In genomic region chr15:69812881-69813280, GRCh38 we compare ENCODE assay signal across 3 cellular contexts.
TF ChIP-seq lines count a peak whose summit lies in the region.

No MANE protein-coding gene starts in this region.

TF ChIP-seq in SK-N-SH, 30 proteins besides CTCF, POLR2A, EP300 and RAD21 (continued from another document):
- TF ChIP-seq, protein P1, sequence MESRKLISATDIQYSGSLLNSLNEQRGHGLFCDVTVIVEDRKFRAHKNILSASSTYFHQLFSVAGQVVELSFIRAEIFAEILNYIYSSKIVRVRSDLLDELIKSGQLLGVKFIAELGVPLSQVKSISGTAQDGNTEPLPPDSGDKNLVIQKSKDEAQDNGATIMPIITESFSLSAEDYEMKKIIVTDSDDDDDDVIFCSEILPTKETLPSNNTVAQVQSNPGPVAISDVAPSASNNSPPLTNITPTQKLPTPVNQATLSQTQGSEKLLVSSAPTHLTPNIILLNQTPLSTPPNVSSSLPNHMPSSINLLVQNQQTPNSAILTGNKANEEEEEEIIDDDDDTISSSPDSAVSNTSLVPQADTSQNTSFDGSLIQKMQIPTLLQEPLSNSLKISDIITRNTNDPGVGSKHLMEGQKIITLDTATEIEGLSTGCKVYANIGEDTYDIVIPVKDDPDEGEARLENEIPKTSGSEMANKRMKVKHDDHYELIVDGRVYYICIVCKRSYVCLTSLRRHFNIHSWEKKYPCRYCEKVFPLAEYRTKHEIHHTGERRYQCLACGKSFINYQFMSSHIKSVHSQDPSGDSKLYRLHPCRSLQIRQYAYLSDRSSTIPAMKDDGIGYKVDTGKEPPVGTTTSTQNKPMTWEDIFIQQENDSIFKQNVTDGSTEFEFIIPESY (IDR thresholded peaks at IDR 0.05; ENCODE audit: borderline replicate concordance, low read depth) = no peak

TF ChIP-seq in SK-N-SH treated with all-trans-retinoic acid at 6 μM for 48 hours, 23 proteins besides CTCF, POLR2A, EP300 and RAD21 (continued from another document):
- no peak for TF ChIP-seq ZNF8 (CRISPR knock-in tag; IDR thresholded peaks at IDR 0.05)
- no peak for TF ChIP-seq ARNTL (CRISPR knock-in tag; IDR thresholded peaks at IDR 0.05; ENCODE audit: borderline replicate concordance, low read depth)
- TF ChIP-seq, protein P2, sequence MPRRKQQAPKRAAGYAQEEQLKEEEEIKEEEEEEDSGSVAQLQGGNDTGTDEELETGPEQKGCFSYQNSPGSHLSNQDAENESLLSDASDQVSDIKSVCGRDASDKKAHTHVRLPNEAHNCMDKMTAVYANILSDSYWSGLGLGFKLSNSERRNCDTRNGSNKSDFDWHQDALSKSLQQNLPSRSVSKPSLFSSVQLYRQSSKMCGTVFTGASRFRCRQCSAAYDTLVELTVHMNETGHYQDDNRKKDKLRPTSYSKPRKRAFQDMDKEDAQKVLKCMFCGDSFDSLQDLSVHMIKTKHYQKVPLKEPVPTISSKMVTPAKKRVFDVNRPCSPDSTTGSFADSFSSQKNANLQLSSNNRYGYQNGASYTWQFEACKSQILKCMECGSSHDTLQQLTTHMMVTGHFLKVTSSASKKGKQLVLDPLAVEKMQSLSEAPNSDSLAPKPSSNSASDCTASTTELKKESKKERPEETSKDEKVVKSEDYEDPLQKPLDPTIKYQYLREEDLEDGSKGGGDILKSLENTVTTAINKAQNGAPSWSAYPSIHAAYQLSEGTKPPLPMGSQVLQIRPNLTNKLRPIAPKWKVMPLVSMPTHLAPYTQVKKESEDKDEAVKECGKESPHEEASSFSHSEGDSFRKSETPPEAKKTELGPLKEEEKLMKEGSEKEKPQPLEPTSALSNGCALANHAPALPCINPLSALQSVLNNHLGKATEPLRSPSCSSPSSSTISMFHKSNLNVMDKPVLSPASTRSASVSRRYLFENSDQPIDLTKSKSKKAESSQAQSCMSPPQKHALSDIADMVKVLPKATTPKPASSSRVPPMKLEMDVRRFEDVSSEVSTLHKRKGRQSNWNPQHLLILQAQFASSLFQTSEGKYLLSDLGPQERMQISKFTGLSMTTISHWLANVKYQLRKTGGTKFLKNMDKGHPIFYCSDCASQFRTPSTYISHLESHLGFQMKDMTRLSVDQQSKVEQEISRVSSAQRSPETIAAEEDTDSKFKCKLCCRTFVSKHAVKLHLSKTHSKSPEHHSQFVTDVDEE (CRISPR knock-in tag; IDR thresholded peaks at IDR 0.05) = no peak
- no peak for TF ChIP-seq TOX (CRISPR knock-in tag; IDR thresholded peaks at IDR 0.05; ENCODE audit: borderline replicate concordance)
- TF ChIP-seq PPARA (CRISPR knock-in tag; IDR thresholded peaks at IDR 0.05; ENCODE audit: borderline replicate concordance) = no peak
- TF ChIP-seq PATZ1 (CRISPR knock-in tag; IDR thresholded peaks at IDR 0.05; ENCODE audit: borderline replicate concordance) = no peak
- no peak for TF ChIP-seq ZNF70 (CRISPR knock-in tag; IDR thresholded peaks at IDR 0.05)
- no peak for TF ChIP-seq POU6F1 (CRISPR knock-in tag; IDR thresholded peaks at IDR 0.05; ENCODE audit: borderline replicate concordance, low read depth)
- TF ChIP-seq, protein P3, sequence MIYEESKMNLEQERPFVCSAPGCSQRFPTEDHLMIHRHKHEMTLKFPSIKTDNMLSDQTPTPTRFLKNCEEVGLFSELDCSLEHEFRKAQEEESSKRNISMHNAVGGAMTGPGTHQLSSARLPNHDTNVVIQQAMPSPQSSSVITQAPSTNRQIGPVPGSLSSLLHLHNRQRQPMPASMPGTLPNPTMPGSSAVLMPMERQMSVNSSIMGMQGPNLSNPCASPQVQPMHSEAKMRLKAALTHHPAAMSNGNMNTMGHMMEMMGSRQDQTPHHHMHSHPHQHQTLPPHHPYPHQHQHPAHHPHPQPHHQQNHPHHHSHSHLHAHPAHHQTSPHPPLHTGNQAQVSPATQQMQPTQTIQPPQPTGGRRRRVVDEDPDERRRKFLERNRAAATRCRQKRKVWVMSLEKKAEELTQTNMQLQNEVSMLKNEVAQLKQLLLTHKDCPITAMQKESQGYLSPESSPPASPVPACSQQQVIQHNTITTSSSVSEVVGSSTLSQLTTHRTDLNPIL (CRISPR knock-in tag; IDR thresholded peaks at IDR 0.05; ENCODE audit: low read depth) = no peak
- TF ChIP-seq ZNF565 (CRISPR knock-in tag; conservative IDR thresholded peaks at IDR 0.05; ENCODE audit: low read depth) = no peak
- no peak for TF ChIP-seq ZFP3 (CRISPR knock-in tag; IDR thresholded peaks at IDR 0.05)
- no peak for TF ChIP-seq ZC3H10 (CRISPR knock-in tag; IDR thresholded peaks at IDR 0.05)
- TF ChIP-seq CSDC2 (CRISPR knock-in tag; IDR thresholded peaks at IDR 0.05) = no peak
- no peak for TF ChIP-seq TCF4 (CRISPR knock-in tag; IDR thresholded peaks at IDR 0.05; ENCODE audit: borderline replicate concordance)
- no peak for TF ChIP-seq ZFP30 (CRISPR knock-in tag; IDR thresholded peaks at IDR 0.05)
- no peak for TF ChIP-seq BACH2 (CRISPR knock-in tag; IDR thresholded peaks at IDR 0.05; ENCODE audit: borderline replicate concordance)

TF ChIP-seq in K562, 482 proteins besides CTCF, POLR2A, EP300 and RAD21 (continued from another document):
- TF ChIP-seq FOXO4 (CRISPR knock-in tag; IDR thresholded peaks at IDR 0.05) = no peak
- TF ChIP-seq SMARCB1 (IDR thresholded peaks at IDR 0.05; ENCODE audit: insufficient read length, low read depth) = no peak
- no peak for TF ChIP-seq ZBTB34 (CRISPR knock-in tag; IDR thresholded peaks at IDR 0.05)
- no peak for TF ChIP-seq RBM25 (IDR thresholded peaks at IDR 0.05; ENCODE audit: low read depth, low read length, severe bottlenecking)
